ENCODE assay signal across 16 cellular contexts in genomic region chr19:42053037-42053935, GRCh38. TPM values are rescaled to one million over a fixed set of nuclear protein-coding genes. Genes with fewer than 3 reads are reported as not detected.
DNase-seq lines count a peak whose midpoint lies in the region; ATAC-seq, FAIRE-seq and TF ChIP-seq lines count a peak whose summit lies in the region.
"Had no signal": no experiment of that assay in that cellular context is flagged by ENCODE, and none has a peak within 500 bp of the region (broad histone marks: within the 10 kb centered on the region; RNA-seq: fewer than 3 reads in every experiment).

No MANE protein-coding gene starts in this region.

- 64% methylated on average over 12 of the region's 17 CpGs for WGBS in A549 (ENCODE audit: missing lambda C conversion rate)

- no peak overlapping the region for H2AFZ ChIP-seq in keratinocyte (ENCODE audit: control insufficient read depth, low read length)

- CTCF ChIA-PET in A549 (lab: Yijun Ruan, JAX): interaction anchor here (1.0 to 21.9 kb wide), 13 partner anchors 9 to 116 kb away, joined by 3 to 324 read pairs (median 6); no protein-coding TSS in a partner anchor

- no peak for TF ChIP-seq POLR2A in A549 (IDR thresholded peaks at IDR 0.05; ENCODE audit: low read length)

- no peak for DNase-seq in A549 (ENCODE audit: low read depth in 1 of 2, low spot score in 1 of 2)
- peak; percentile 65 for DNase-seq in M059J (ENCODE audit: low read depth)
- peak; percentile 62 for DNase-seq in bronchial epithelial cell (ENCODE audit: low read depth)
- DNase-seq in keratinocyte (ENCODE audit: low read depth, low spot score): no peak
- DNase-seq: COR-L47, H7, MV-4-11, NCI-H187 treated with DMSO at 0.1 percent for 48 hours, RPMI8226 had no signal

- H3K4me1 ChIP-seq in A549 (peaks cover 14% of the 10 kb centered on the region; the same call in 1 of the 3 replicates), keratinocyte (ENCODE audit: control insufficient read depth, extremely low read depth, insufficient read depth, low read length) (peaks cover 39% of the 10 kb centered on the region)
- H3K4me1 ChIP-seq: SJSA1 had no signal

- H3K27ac ChIP-seq in A549 (no peak overlapping the region), keratinocyte (ENCODE audit: control insufficient read depth, insufficient read depth, low read length) (no peak overlapping the region)
- H3K27ac ChIP-seq: SJSA1 had no signal

- FAIRE-seq in A549 (lab: Jason Lieb, UNC): peak; percentile 51
- peak; percentile 72 for FAIRE-seq in bronchial epithelial cell (lab: Jason Lieb, UNC)
- peak; percentile 85 for FAIRE-seq in keratinocyte (lab: Jason Lieb, UNC)
- FAIRE-seq: A204.1 had no signal

- H3K4me3 ChIP-seq in A549: no peak overlapping the region
- no peak overlapping the region for H3K4me3 ChIP-seq in bronchial epithelial cell (ENCODE audit: low read depth, low read length)
- no peak overlapping the region for H3K4me3 ChIP-seq in keratinocyte (ENCODE audit: control insufficient read depth in 2 of 3, extremely low read depth in 1 of 3, insufficient read depth in 2 of 3, low read depth in 1 of 3, low read length in 3 of 3)
- H3K4me3 ChIP-seq: SJSA1 had no signal

- dilution Hi-C loops in keratinocyte (cut with MboI; ENCODE audit: extremely low pct_ligation_motif_present, low sequenced_read_pairs): no loop called here

- H3K4me2 ChIP-seq in A549 (no peak overlapping the region), keratinocyte (ENCODE audit: control insufficient read depth, extremely low read depth, insufficient read depth, low read depth, low read length) (peak overlapping the region; percentile 56)

- no peaks in the 10 kb centered on the region for H3K9me1 ChIP-seq in keratinocyte (ENCODE audit: control insufficient read depth, extremely low read depth, insufficient read depth, low read length)

- no peak overlapping the region for H3K9ac ChIP-seq in keratinocyte (ENCODE audit: control insufficient read depth, extremely low read depth, insufficient read depth, low read length)

- no peaks in the 10 kb centered on the region for H4K20me1 ChIP-seq in keratinocyte (ENCODE audit: control insufficient read depth, extremely low read depth, insufficient read depth, low read length)

- TF ChIP-seq CTCF in A549 (IDR thresholded peaks at IDR 0.05) (no peak), bronchial epithelial cell (IDR thresholded peaks at IDR 0.05; ENCODE audit: insufficient read depth, low read length, severe bottlenecking) (no peak), keratinocyte (optimal IDR thresholded peaks at IDR 0.05 in 1 of 3, IDR thresholded peaks at IDR 0.05 in 1 of 3, conservative IDR thresholded peaks at IDR 0.05 in 1 of 3; ENCODE audit: extremely low read depth in 1 of 3, insufficient read depth in 2 of 3, low read length in 3 of 3) (no peak)

- no peaks in the 10 kb centered on the region for H3K79me2 ChIP-seq in keratinocyte (ENCODE audit: control insufficient read depth, insufficient read depth, low read length)

- POLR2A ChIA-PET in A549 (lab: Yijun Ruan, JAX): interaction anchor here (1.7 kb wide), 1 partner anchor 23 kb away, joined by 3 read pairs; the partner anchor contains the start of gene ZNF574

- H3K27me3 ChIP-seq in bronchial epithelial cell (ENCODE audit: control insufficient read depth, insufficient read depth, low read length): no peaks in the 10 kb centered on the region
- H3K27me3 ChIP-seq in keratinocyte (ENCODE audit: control insufficient read depth, extremely low read depth, insufficient read depth, low read length): no peaks in the 10 kb centered on the region

- no peak for TF ChIP-seq EP300 in A549 (IDR thresholded peaks at IDR 0.05)

- ATAC-seq in A549 (no peak), GM18907 (IDR thresholded peaks at IDR 0.05; ENCODE audit: unreplicated experiment) (no peak), GM18858 (IDR thresholded peaks at IDR 0.05; ENCODE audit: unreplicated experiment) (no peak), GM18873 (IDR thresholded peaks at IDR 0.05; ENCODE audit: low FRiP score, unreplicated experiment) (no peak), GM18502 (IDR thresholded peaks at IDR 0.05; ENCODE audit: poor library complexity, unreplicated experiment) (no peak)

- no peak for TF ChIP-seq RAD21 in A549 (conservative IDR thresholded peaks at IDR 0.05 in 1 of 2, IDR thresholded peaks at IDR 0.05 in 1 of 2)

- H3K9me3 ChIP-seq in A549: no peaks in the 10 kb centered on the region
- H3K9me3 ChIP-seq in keratinocyte (ENCODE audit: control insufficient read depth, low read depth, low read length): no peaks in the 10 kb centered on the region
- H3K9me3 ChIP-seq: SJSA1 had no signal

- no peaks in the 10 kb centered on the region for H3K36me3 ChIP-seq in bronchial epithelial cell (ENCODE audit: control insufficient read depth, insufficient read depth, low read length)
- H3K36me3 ChIP-seq in keratinocyte (ENCODE audit: control insufficient read depth in 2 of 2, extremely low read depth in 1 of 2, insufficient read depth in 2 of 2, low read length in 2 of 2): no peaks in the 10 kb centered on the region
- H3K36me3 ChIP-seq: SJSA1 had no signal

TF ChIP-seq in A549, 52 proteins besides CTCF, POLR2A, EP300 and RAD21:
- TF ChIP-seq HDAC2 (IDR thresholded peaks at IDR 0.05) (no peak), ZFP36 (IDR thresholded peaks at IDR 0.05; ENCODE audit: borderline replicate concordance, partially characterized antibody) (peak; percentile 65)

RNA-seq across cellular contexts. Expression of gene GRIK5, which starts 16.7 kb away (rescaled TPM):
- polyA plus RNA-seq in A549 (2011; rRNA removed) (0.22 and 0.42 TPM in 2 replicates), A549 (2017; fragmentation: RNase III; extraction: RNeasy Plus Mini Kit Qiagen cat#74134 plus additional on column Dnase treatment) (0.30 to 0.54 TPM (median 0.45 TPM) in 3 replicates), keratinocyte (0.06 to 0.44 TPM (median 0.17 TPM) in 3 replicates)
- polyA plus RNA-seq in A549 (2012; cell fraction: cytosol; rRNA removed): 0.26 and 0.32 TPM in 2 replicates
- 1.6 and 2.0 TPM in 2 replicates for polyA plus RNA-seq in A549 (2012; cell fraction: nucleus; rRNA removed)
- polyA minus RNA-seq in A549 (2011; rRNA and poly(A)+ RNA removed): 0.12 and 0.34 TPM in 2 replicates
- 0.07 TPM in 1 of 2 replicates, not detected in the other for total RNA-seq in M059J (2014; rRNA removed; shearing (Covaris generic))
- total RNA-seq in bronchial epithelial cell: under 0.01 TPM in 2 replicates
- polyA plus RNA-seq in keratinocyte (2011; ENCODE audit: low read depth): not detected
- 0.02 and 0.19 TPM in 2 replicates for polyA plus RNA-seq in keratinocyte (2011; cell fraction: cytosol; rRNA removed)
- polyA plus RNA-seq in keratinocyte (2011; cell fraction: nucleus; rRNA removed): 0.64 and 0.84 TPM in 2 replicates
- 0.06 and 0.55 TPM in 2 replicates for polyA plus RNA-seq in keratinocyte (2012; ENCODE audit: low replicate concordance)
- 0.03 to 0.10 TPM in 2 of 3 replicates, not detected in the other for polyA minus RNA-seq in keratinocyte
- polyA minus RNA-seq in keratinocyte (2011; cell fraction: cytosol; rRNA and poly(A)+ RNA removed): not detected
- polyA minus RNA-seq in keratinocyte (2011; cell fraction: nucleus; rRNA and poly(A)+ RNA removed): 0.23 and 0.32 TPM in 2 replicates
- total RNA-seq: HT1080, SJSA1 had no signal

RNA-seq across cellular contexts. Expression of gene ZNF574, which starts 22.7 kb away (rescaled TPM):
- 11.3 and 16.9 TPM in 2 replicates for polyA plus RNA-seq in A549 (2011; rRNA removed)
- polyA plus RNA-seq in A549 (2012; cell fraction: cytosol; rRNA removed): 17.0 and 26.0 TPM in 2 replicates
- polyA plus RNA-seq in A549 (2012; cell fraction: nucleus; rRNA removed): 31.8 and 49.4 TPM in 2 replicates
- polyA plus RNA-seq in A549 (2017; fragmentation: RNase III; extraction: RNeasy Plus Mini Kit Qiagen cat#74134 plus additional on column Dnase treatment): 20.9 to 21.8 TPM (median 21.1 TPM) in 3 replicates
- polyA minus RNA-seq in A549 (2011; rRNA and poly(A)+ RNA removed): 41.8 and 63.4 TPM in 2 replicates
- 18.1 and 29.9 TPM in 2 replicates for total RNA-seq in M059J (2014; rRNA removed; shearing (Covaris generic))
- 7.1 and 7.4 TPM in 2 replicates for total RNA-seq in bronchial epithelial cell
- polyA plus RNA-seq in keratinocyte: 6.8 to 14.7 TPM (median 13.1 TPM) in 3 replicates
- polyA plus RNA-seq in keratinocyte (2011; ENCODE audit: low read depth): 3.3 TPM
- polyA plus RNA-seq in keratinocyte (2011; cell fraction: cytosol; rRNA removed): 6.3 and 11.4 TPM in 2 replicates
- polyA plus RNA-seq in keratinocyte (2011; cell fraction: nucleus; rRNA removed): 12.9 and 21.1 TPM in 2 replicates
- polyA plus RNA-seq in keratinocyte (2012; ENCODE audit: low replicate concordance): 10.4 and 16.0 TPM in 2 replicates
- 22.3 to 69.2 TPM (median 36.5 TPM) in 3 replicates for polyA minus RNA-seq in keratinocyte
- polyA minus RNA-seq in keratinocyte (2011; cell fraction: cytosol; rRNA and poly(A)+ RNA removed): 48.3 TPM
- polyA minus RNA-seq in keratinocyte (2011; cell fraction: nucleus; rRNA and poly(A)+ RNA removed): 34.5 and 36.4 TPM in 2 replicates

RNA-seq across cellular contexts. Expression of gene ATP1A3, which starts 59.3 kb away (rescaled TPM):
- polyA plus RNA-seq in A549 (2011; rRNA removed): 0.67 and 0.69 TPM in 2 replicates
- polyA plus RNA-seq in A549 (2012; cell fraction: cytosol; rRNA removed): 1.2 and 1.3 TPM in 2 replicates
- 2.9 and 3.8 TPM in 2 replicates for polyA plus RNA-seq in A549 (2012; cell fraction: nucleus; rRNA removed)
- polyA plus RNA-seq in A549 (2017; fragmentation: RNase III; extraction: RNeasy Plus Mini Kit Qiagen cat#74134 plus additional on column Dnase treatment): 3.4 to 3.8 TPM (median 3.7 TPM) in 3 replicates
- 1.3 and 2.6 TPM in 2 replicates for polyA minus RNA-seq in A549 (2011; rRNA and poly(A)+ RNA removed)
- total RNA-seq in M059J (2014; rRNA removed; shearing (Covaris generic)): 0.05 TPM in 1 of 2 replicates, not detected in the other
- 0.13 TPM in 1 of 2 replicates, not detected in the other for total RNA-seq in bronchial epithelial cell
- polyA plus RNA-seq in keratinocyte: 0.05 to 0.09 TPM in 2 of 3 replicates, not detected in the other
- polyA plus RNA-seq in keratinocyte (2011; ENCODE audit: low read depth): not detected
- polyA plus RNA-seq in keratinocyte (2011; cell fraction: cytosol; rRNA removed): 0.04 TPM in 1 of 2 replicates, not detected in the other
- 0.19 and 0.23 TPM in 2 replicates for polyA plus RNA-seq in keratinocyte (2011; cell fraction: nucleus; rRNA removed)
- 0.20 and 0.21 TPM in 2 replicates for polyA plus RNA-seq in keratinocyte (2012; ENCODE audit: low replicate concordance)
- polyA minus RNA-seq in keratinocyte: 0.13 to 0.30 TPM in 2 of 3 replicates, not detected in the other
- not detected for polyA minus RNA-seq in keratinocyte (2011; cell fraction: cytosol; rRNA and poly(A)+ RNA removed)
- 0.21 and 0.31 TPM in 2 replicates for polyA minus RNA-seq in keratinocyte (2011; cell fraction: nucleus; rRNA and poly(A)+ RNA removed)
- total RNA-seq: SJSA1 had no signal

Comparison
In these comparisons a context has a peak if more than half of its experiments do, and no peak if none do; other contexts are left out.
1. DNase-seq: peak in M059J (single experiment) and bronchial epithelial cell (single experiment); none in A549 (0 of 2) and keratinocyte (single experiment).